ENCODE assay signal across 7 cellular contexts in genomic region chrX:78073147-78074077, GRCh38. TPM values are rescaled to one million over a fixed set of nuclear protein-coding genes. Genes with fewer than 3 reads are reported as not detected.
DNase-seq lines count a peak whose midpoint lies in the region; ATAC-seq, FAIRE-seq and TF ChIP-seq lines count a peak whose summit lies in the region.
"Not testable (repeated sequence)": the region's sequence is repeated elsewhere in the genome, so short reads cannot be mapped to it uniquely, and the experiment has no call there.

No MANE protein-coding gene starts in this region.

- H3K9me3 Mint-ChIP-seq in activated CD4-positive, alpha-beta T cell treated with anti-CD3 and anti-CD28 coated beads, Interleukin-2, amount 10 ng/mL, durations not matched to agents 7 days and 5 days; central memory CD8-positive, alpha-beta T cell: not testable (repeated sequence)
- peaks cover 24% of the 10 kb centered on the region for H3K9me3 Mint-ChIP-seq in activated naive CD4-positive, alpha-beta T cell treated with anti-CD3 and anti-CD28 coated beads, Interleukin-2, amount 10 ng/mL, durations not matched to agents 7 days and 5 days

- H3K27ac Mint-ChIP-seq in activated CD4-positive, alpha-beta T cell treated with anti-CD3 and anti-CD28 coated beads, Interleukin-2, amount 10 ng/mL, durations not matched to agents 7 days and 5 days, result peak overlapping the region; percentile 90
- H3K27ac Mint-ChIP-seq in activated naive CD4-positive, alpha-beta T cell treated with anti-CD3 and anti-CD28 coated beads, Interleukin-2, amount 10 ng/mL, durations not matched to agents 7 days and 5 days, result peak overlapping the region; percentile 90
- peak overlapping the region; percentile 10 for H3K27ac Mint-ChIP-seq in central memory CD8-positive, alpha-beta T cell (ENCODE audit: low read depth)

- H2AFZ ChIP-seq in MM.1S (ENCODE audit: low read length), result not testable (repeated sequence)

- H3K4me2 ChIP-seq in MM.1S (ENCODE audit: low read depth, low read length), result not testable (repeated sequence)

- not testable (repeated sequence) for H3K9ac ChIP-seq in MM.1S (ENCODE audit: low read length)

- POLR2A ChIA-PET in activated CD4-positive, alpha-beta T cell treated with anti-CD3 and anti-CD28 coated beads, Interleukin-2, amount 10 ng/mL, durations not matched to agents 7 days and 5 days (lab: Charles Lee), result not testable (repeated sequence)

- not testable (repeated sequence) for H3K79me2 ChIP-seq in MM.1S (ENCODE audit: low read length)

- H3K4me1 Mint-ChIP-seq in activated CD4-positive, alpha-beta T cell treated with anti-CD3 and anti-CD28 coated beads, Interleukin-2, amount 10 ng/mL, durations not matched to agents 7 days and 5 days, result peaks cover 19% of the 10 kb centered on the region
- H3K4me1 Mint-ChIP-seq in activated naive CD4-positive, alpha-beta T cell treated with anti-CD3 and anti-CD28 coated beads, Interleukin-2, amount 10 ng/mL, durations not matched to agents 7 days and 5 days, result peaks cover 14% of the 10 kb centered on the region
- not testable (repeated sequence) for H3K4me1 Mint-ChIP-seq in central memory CD8-positive, alpha-beta T cell

- FAIRE-seq in small intestine (lab: Jason Lieb, UNC), result not testable (repeated sequence)

- H3K27ac ChIP-seq in MM.1S (ENCODE audit: low read length), result peak overlapping the region; percentile 63; the same call in 1 of the 2 replicates
- H3K27ac ChIP-seq in small intestine (ENCODE audit: low read depth in 1 of 2, low read length in 1 of 2), result not testable (repeated sequence)

- peaks cover 11% of the 10 kb centered on the region for H3K4me1 ChIP-seq in MM.1S (ENCODE audit: low read length)
- H3K4me1 ChIP-seq in small intestine (ENCODE audit: control insufficient read depth in 2 of 2, insufficient read depth in 1 of 2, low read depth in 1 of 2, low read length in 1 of 2), result not testable (repeated sequence)

- WGBS in small intestine, 3 donors, result 82 to 92% (median 89%) methylated on average over 14 of the region's 14 CpGs

- CTCF ChIA-PET in activated CD4-positive, alpha-beta T cell treated with anti-CD3 and anti-CD28 coated beads, Interleukin-2, amount 10 ng/mL, durations not matched to agents 7 days and 5 days (lab: Charles Lee), result interaction anchor here (0.9 kb wide), 1 partner anchor 163 kb away, joined by 3 read pairs; the partner anchor contains the start of gene ATP7A
- CTCF ChIA-PET in activated naive CD4-positive, alpha-beta T cell treated with anti-CD3 and anti-CD28 coated beads, Interleukin-2, amount 10 ng/mL, durations not matched to agents 7 days and 5 days (lab: Charles Lee), result not testable (repeated sequence)

- not testable (repeated sequence) for H3K27me3 ChIP-seq in MM.1S (replicated peaks; ENCODE audit: insufficient read depth, low read length); small intestine (ENCODE audit: control insufficient read depth in 2 of 2, insufficient read depth in 2 of 2, low read length in 2 of 2)

- H3K4me3 ChIP-seq in MM.1S (ENCODE audit: low read length); small intestine (ENCODE audit: low read depth in 1 of 2, low read length in 2 of 2): not testable (repeated sequence)

- H3F3A ChIP-seq in MM.1S (ENCODE audit: insufficient read depth, low read length), result not testable (repeated sequence)

- H3K4me3 Mint-ChIP-seq in activated CD4-positive, alpha-beta T cell treated with anti-CD3 and anti-CD28 coated beads, Interleukin-2, amount 10 ng/mL, durations not matched to agents 7 days and 5 days, result peak overlapping the region; percentile 27
- not testable (repeated sequence) for H3K4me3 Mint-ChIP-seq in activated naive CD4-positive, alpha-beta T cell treated with anti-CD3 and anti-CD28 coated beads, Interleukin-2, amount 10 ng/mL, durations not matched to agents 7 days and 5 days; central memory CD8-positive, alpha-beta T cell

- ATAC-seq in central memory CD8-positive, alpha-beta T cell (replicated peaks; ENCODE audit: extremely low read depth, poor library complexity, severe bottlenecking), result peak; percentile 73

- H3K9me3 ChIP-seq in MM.1S (replicated peaks; ENCODE audit: insufficient read depth, low read length); small intestine (ENCODE audit: control insufficient read depth, low read depth): not testable (repeated sequence)

- not testable (repeated sequence) for DNase-seq in MM.1S
- peak; percentile 58 for DNase-seq in activated CD4-positive, alpha-beta T cell treated with anti-CD3 and anti-CD28 coated beads, Interleukin-2, amount 10 ng/mL, durations not matched to agents 7 days and 5 days
- peak; percentile 32 for DNase-seq in activated T-cell treated with anti-CD3 and anti-CD28 coated beads, Interleukin-2, amount 50 U/mL, for 1 hour
- DNase-seq in activated naive CD4-positive, alpha-beta T cell treated with anti-CD3 and anti-CD28 coated beads, Interleukin-2, amount 10 ng/mL, durations not matched to agents 7 days and 5 days, result peak; percentile 59
- DNase-seq in central memory CD8-positive, alpha-beta T cell (ENCODE audit: low spot score in 2 of 2), result peak; percentile 15 to 45
- DNase-seq in small intestine, result peak; percentile 15
- DNase-seq in stimulated activated CD8-positive, alpha-beta memory T cell treated with anti-CD3 and anti-CD28 coated beads, Interleukin-4, amount 100 ng/mL, for 48 hours, result peak; percentile 35

- not testable (repeated sequence) for H4K20me1 ChIP-seq in MM.1S (ENCODE audit: insufficient read depth, low read length)

- H3K27me3 Mint-ChIP-seq in activated CD4-positive, alpha-beta T cell treated with anti-CD3 and anti-CD28 coated beads, Interleukin-2, amount 10 ng/mL, durations not matched to agents 7 days and 5 days; activated naive CD4-positive, alpha-beta T cell treated with anti-CD3 and anti-CD28 coated beads, Interleukin-2, amount 10 ng/mL, durations not matched to agents 7 days and 5 days; central memory CD8-positive, alpha-beta T cell: not testable (repeated sequence)

- H3K36me3 ChIP-seq in MM.1S (replicated peaks; ENCODE audit: insufficient read depth, low read length); small intestine (ENCODE audit: control insufficient read depth in 2 of 2, insufficient read depth in 2 of 2, low read length in 2 of 2): not testable (repeated sequence)

- H3K9me2 ChIP-seq in MM.1S (replicated peaks; ENCODE audit: insufficient read depth, low read length), result not testable (repeated sequence)

- not testable (repeated sequence) for TF ChIP-seq CTCF in MM.1S (IDR thresholded peaks at IDR 0.05; ENCODE audit: low read length)

- H3K36me3 Mint-ChIP-seq in activated CD4-positive, alpha-beta T cell treated with anti-CD3 and anti-CD28 coated beads, Interleukin-2, amount 10 ng/mL, durations not matched to agents 7 days and 5 days (ENCODE audit: low read depth); activated naive CD4-positive, alpha-beta T cell treated with anti-CD3 and anti-CD28 coated beads, Interleukin-2, amount 10 ng/mL, durations not matched to agents 7 days and 5 days; central memory CD8-positive, alpha-beta T cell (ENCODE audit: insufficient read depth): not testable (repeated sequence)

RNA-seq across cellular contexts. Expression of gene PGK1, which starts 30.6 kb away (rescaled TPM):
- total RNA-seq in activated CD4-positive, alpha-beta T cell treated with anti-CD3 and anti-CD28 coated beads, Interleukin-2, amount 10 ng/mL, durations not matched to agents 7 days and 5 days, result 100 to 1,000 TPM; 682 to 705 TPM
- 100 to 1,000 TPM; 185 to 227 (median 188) TPM for polyA plus RNA-seq in small intestine

Comparison
In these comparisons a context has a peak if more than half of its experiments do, and no peak if none do; other contexts are left out.
1. H3K27ac Mint-ChIP-seq: peak in every context shown above with its lines; median percentile 90 in activated CD4-positive, alpha-beta T cell treated with anti-CD3 and anti-CD28 coated beads, Interleukin-2, amount 10 ng/mL, durations not matched to agents 7 days and 5 days; 90 in activated naive CD4-positive, alpha-beta T cell treated with anti-CD3 and anti-CD28 coated beads, Interleukin-2, amount 10 ng/mL, durations not matched to agents 7 days and 5 days; 10 in central memory CD8-positive, alpha-beta T cell.